In genomic region chr14:22011243-22011642, GRCh38 we compare ENCODE assay signal across 21 cellular contexts.
"Had no signal": no experiment of that assay in that cellular context is flagged by ENCODE, and none has a peak within 500 bp of the region (broad histone marks: within the 10 kb centered on the region; RNA-seq: fewer than 3 reads in every experiment).

No MANE protein-coding gene starts in this region.

- H3K36me3 Mint-ChIP-seq: IgD-negative memory B cell had no signal

- H3K4me1 Mint-ChIP-seq: IgD-negative memory B cell had no signal

- H3K27ac Mint-ChIP-seq: activated CD8-positive, alpha-beta T cell treated with anti-CD3 and anti-CD28 coated beads for 36 hours; activated T-cell treated with anti-CD3 and anti-CD28 coated beads, Interleukin-2, amount 50 U/mL, for 72 hours; IgD-negative memory B cell; T-helper 1 cell treated with Interleukin-12 subunit alpha and Interleukin-12 subunit beta and Interleukin-4 antibody, amounts not matched to agents 30 μg/mL and 1 μg/mL, for 36 hours had no signal

- H3K9me3 Mint-ChIP-seq: activated CD8-positive, alpha-beta T cell treated with anti-CD3 and anti-CD28 coated beads for 36 hours; activated T-cell treated with anti-CD3 and anti-CD28 coated beads, Interleukin-2, amount 50 U/mL, for 72 hours; T-helper 1 cell treated with Interleukin-12 subunit alpha and Interleukin-12 subunit beta and Interleukin-4 antibody, amounts not matched to agents 30 μg/mL and 1 μg/mL, for 36 hours had no signal

- H3K36me3 ChIP-seq: brain microvascular endothelial cell, cardiac muscle cell, Peyer's patch had no signal

- H3K4me3 ChIP-seq: cardiac muscle cell, Peyer's patch had no signal

- ATAC-seq: activated CD4-positive, CD25-positive, alpha-beta regulatory T cell treated with anti-CD3 and anti-CD28 coated beads, Interleukin-2, amount 50 U/mL, for 24 hours; activated CD8-positive, alpha-beta T cell treated with anti-CD3 and anti-CD28 coated beads for 36 hours; activated T-cell treated with anti-CD3 and anti-CD28 coated beads, Interleukin-2, amount 50 U/mL, for 72 hours had no signal

- H3K4me3 Mint-ChIP-seq: activated CD8-positive, alpha-beta T cell treated with anti-CD3 and anti-CD28 coated beads for 36 hours; activated T-cell treated with anti-CD3 and anti-CD28 coated beads, Interleukin-2, amount 50 U/mL, for 72 hours; IgD-negative memory B cell; T-helper 1 cell treated with Interleukin-12 subunit alpha and Interleukin-12 subunit beta and Interleukin-4 antibody, amounts not matched to agents 30 μg/mL and 1 μg/mL, for 36 hours had no signal

- DNase-seq: activated CD4-positive, alpha-beta T cell treated with anti-CD3 and anti-CD28 coated beads for 4 hours; activated CD8-positive, alpha-beta memory T cell treated with anti-CD3 and anti-CD28 coated beads, Interleukin-2, amount 50 U/mL, for 4 hours; activated CD8-positive, alpha-beta T cell treated with anti-CD3 and anti-CD28 coated beads for 36 hours; activated naive CD4-positive, alpha-beta T cell treated with anti-CD3 and anti-CD28 coated beads, Interleukin-2, amount 50 U/mL, for 16 hours; activated T-cell treated with anti-CD3 and anti-CD28 coated beads, Interleukin-2, amount 50 U/mL, for 72 hours; amniotic stem cell; brain microvascular endothelial cell; KG1; NCI-H1105 treated with DMSO at 0.1 percent for 48 hours; NCI-H1436 treated with DMSO at 0.1 percent for 48 hours; NCI-H187; NCI-H2081 treated with DMSO at 0.1 percent for 48 hours; NCI-H446; NCI-H524; Peyer's patch; SHP77 treated with DMSO at 0.1 percent for 48 hours had no signal

- H3K27me3 ChIP-seq: brain microvascular endothelial cell, cardiac muscle cell, Peyer's patch had no signal

- H3K27ac ChIP-seq: brain microvascular endothelial cell, cardiac muscle cell, RWPE1 had no signal

- H3K27me3 Mint-ChIP-seq: activated CD8-positive, alpha-beta T cell treated with anti-CD3 and anti-CD28 coated beads for 36 hours had no signal

- H3K4me1 ChIP-seq: Peyer's patch had no signal

- H3K9me3 ChIP-seq: Peyer's patch had no signal
